ENCODE assay signal across 7 cellular contexts in genomic region chr11:70865356-70865755, GRCh38.
"Had no signal": no experiment of that assay in that cellular context is flagged by ENCODE, and none has a peak within 500 bp of the region (broad histone marks: within the 10 kb centered on the region; RNA-seq: fewer than 3 reads in every experiment).

No MANE protein-coding gene starts in this region.

- H3K9me3 Mint-ChIP-seq: IgD-negative memory B cell had no signal

- H3K4me3 Mint-ChIP-seq: IgD-negative memory B cell had no signal

- H3K27ac Mint-ChIP-seq: IgD-negative memory B cell had no signal

- FAIRE-seq: HepG2, HTR-8/SVneo, K562 had no signal

- ATAC-seq: HepG2, K562 had no signal

- H3K4me3 ChIP-seq: K562 had no signal

- H3K27ac ChIP-seq: HL-60 had no signal

- DNase-seq: IMR-90, KBM-7 had no signal
